23 cellular contexts compared by ENCODE assay signal in genomic region chr22:36753120-36753802, GRCh38. TPM values are rescaled to one million over a fixed set of nuclear protein-coding genes. Genes with fewer than 3 reads are reported as not detected.
DNase-seq lines count a peak whose midpoint lies in the region; ATAC-seq and TF ChIP-seq lines count a peak whose summit lies in the region.
"Had no signal": no experiment of that assay in that cellular context is flagged by ENCODE, and none has a peak within 500 bp of the region (broad histone marks: within the 10 kb centered on the region; RNA-seq: fewer than 3 reads in every experiment).

No MANE protein-coding gene starts in this region.

- H3K27ac Mint-ChIP-seq in GM23338 (no peak overlapping the region), osteocyte (ENCODE audit: unreplicated experiment) (no peak overlapping the region)
- H3K27ac Mint-ChIP-seq: activated CD4-positive, alpha-beta T cell treated with anti-CD3 and anti-CD28 coated beads, Interleukin-2, amount 10 ng/mL, durations not matched to agents 24 days and 14 days; activated naive CD8-positive, alpha-beta T cell; activated T-helper 17 cell treated with anti-CD3 and anti-CD28 coated beads, Interleukin-2, amount 50 U/mL, for 72 hours; H9; immature natural killer cell had no signal

- no peak overlapping the region for H3K4me3 ChIP-seq in GM23338
- H3K4me3 ChIP-seq in RWPE2 (ENCODE audit: severe bottlenecking) = no peak overlapping the region
- H3K4me3 ChIP-seq in epithelial cell of esophagus (ENCODE audit: low read length) = no peak overlapping the region
- H3K4me3 ChIP-seq: heart left ventricle, lower lobe of right lung, ovary, right atrium auricular region had no signal

- no peaks in the 10 kb centered on the region for H4K20me1 ChIP-seq in GM23338 (replicated peaks; ENCODE audit: insufficient read depth)

- H3K9me3 Mint-ChIP-seq in GM23338 (peaks cover 3% of the 10 kb centered on the region; the same call in 2 of the 3 replicates), osteocyte (ENCODE audit: unreplicated experiment) (no peaks in the 10 kb centered on the region)
- H3K9me3 Mint-ChIP-seq: activated CD4-positive, alpha-beta T cell treated with anti-CD3 and anti-CD28 coated beads, Interleukin-2, amount 10 ng/mL, durations not matched to agents 24 days and 14 days; activated T-helper 17 cell treated with anti-CD3 and anti-CD28 coated beads, Interleukin-2, amount 50 U/mL, for 72 hours; CD4-positive, CD25-positive, alpha-beta regulatory T cell; H9; immature natural killer cell had no signal

- H3K4me1 ChIP-seq in GM23338 (ENCODE audit: insufficient read depth) (no peaks in the 10 kb centered on the region), RWPE2 (ENCODE audit: insufficient read depth, poor library complexity, severe bottlenecking) (no peaks in the 10 kb centered on the region)
- H3K4me1 ChIP-seq: heart left ventricle, lower lobe of right lung, right atrium auricular region had no signal

- H3K36me3 ChIP-seq in GM23338 (ENCODE audit: insufficient read depth) = no peaks in the 10 kb centered on the region
- H3K36me3 ChIP-seq in RWPE2 (ENCODE audit: low read depth) = no peaks in the 10 kb centered on the region
- H3K36me3 ChIP-seq: heart left ventricle, lower lobe of right lung, ovary, right atrium auricular region had no signal

- H3K27me3 Mint-ChIP-seq in GM23338 (ENCODE audit: insufficient read depth, low read depth, poor library complexity) (peaks cover 10% of the 10 kb centered on the region), osteocyte (ENCODE audit: unreplicated experiment) (peaks cover 23% of the 10 kb centered on the region)

- ATAC-seq in GM23338 (no peak), RWPE2 (ENCODE audit: low read depth) (peak; percentile 76), GM18909 (IDR thresholded peaks at IDR 0.05; ENCODE audit: poor library complexity, unreplicated experiment) (no peak)
- ATAC-seq: activated T-helper 17 cell treated with anti-CD3 and anti-CD28 coated beads, Interleukin-2, amount 50 U/mL, for 72 hours; heart left ventricle; lower lobe of right lung had no signal

- H3K27ac ChIP-seq in GM23338 (ENCODE audit: low read depth) = no peak overlapping the region
- H3K27ac ChIP-seq in RWPE2 (ENCODE audit: poor library complexity, severe bottlenecking) = no peak overlapping the region
- H3K27ac ChIP-seq: heart left ventricle, lower lobe of right lung, ovary, right atrium auricular region had no signal

- H3K27me3 ChIP-seq in GM23338 (ENCODE audit: insufficient read depth) = no peaks in the 10 kb centered on the region
- H3K27me3 ChIP-seq in RWPE2 (ENCODE audit: insufficient read depth, poor library complexity, severe bottlenecking) = no peaks in the 10 kb centered on the region
- H3K27me3 ChIP-seq: ovary, right atrium auricular region had no signal

- no peak overlapping the region for H3K4me2 ChIP-seq in GM23338

- no peaks in the 10 kb centered on the region for H3K9me3 ChIP-seq in RWPE2 (ENCODE audit: severe bottlenecking)
- H3K9me3 ChIP-seq: heart left ventricle, lower lobe of right lung, ovary, right atrium auricular region had no signal

- H3K4me3 Mint-ChIP-seq in GM23338 = no peak overlapping the region
- H3K4me3 Mint-ChIP-seq in osteocyte (ENCODE audit: unreplicated experiment) = no peak overlapping the region
- H3K4me3 Mint-ChIP-seq: activated CD4-positive, alpha-beta T cell treated with anti-CD3 and anti-CD28 coated beads, Interleukin-2, amount 10 ng/mL, durations not matched to agents 24 days and 14 days; activated naive CD8-positive, alpha-beta T cell; activated T-helper 17 cell treated with anti-CD3 and anti-CD28 coated beads, Interleukin-2, amount 50 U/mL, for 72 hours; CD4-positive, CD25-positive, alpha-beta regulatory T cell; H9; immature natural killer cell had no signal

- no peak for DNase-seq in GM23338 (ENCODE audit: low spot score)
- peak; percentile 40 for DNase-seq in RWPE2 (ENCODE audit: low spot score)
- peak; percentile 74 for DNase-seq in epithelial cell of esophagus (ENCODE audit: low read depth)
- peak; percentile 32 for DNase-seq in osteocyte (ENCODE audit: extremely low spot score, unreplicated experiment)
- no peak for DNase-seq in NAMALWA (ENCODE audit: low spot score)
- no peak for DNase-seq in A172 (ENCODE audit: low spot score)
- DNase-seq in NCI-H82 (lab: John Stamatoyannopoulos, UW) = no peak
- DNase-seq: activated CD4-positive, alpha-beta T cell treated with anti-CD3 and anti-CD28 coated beads, Interleukin-2, amount 10 ng/mL, durations not matched to agents 24 days and 14 days; CD4-positive, CD25-positive, alpha-beta regulatory T cell; DMS153; immature natural killer cell; lower lobe of right lung; NCI-H1417; NCI-H2107; NCI-H510A; ovary; stimulated activated CD4-positive, alpha-beta T cell treated with anti-CD3 and anti-CD28 coated beads, Interleukin-15, amount 100 ng/mL, for 24 hours had no signal

- H3K79me2 ChIP-seq in GM23338 (replicated peaks; ENCODE audit: insufficient read depth) = no peaks in the 10 kb centered on the region

- H3K4me1 Mint-ChIP-seq in GM23338 (peaks cover 8% of the 10 kb centered on the region), osteocyte (ENCODE audit: unreplicated experiment) (no peaks in the 10 kb centered on the region)
- H3K4me1 Mint-ChIP-seq: activated CD4-positive, alpha-beta T cell treated with anti-CD3 and anti-CD28 coated beads, Interleukin-2, amount 10 ng/mL, durations not matched to agents 24 days and 14 days; activated T-helper 17 cell treated with anti-CD3 and anti-CD28 coated beads, Interleukin-2, amount 50 U/mL, for 72 hours had no signal

- TF ChIP-seq CTCF in GM23338 (conservative IDR thresholded peaks at IDR 0.05; ENCODE audit: low read depth in 2 of 2) = no peak
- no peak for TF ChIP-seq CTCF in RWPE2 (IDR thresholded peaks at IDR 0.05; ENCODE audit: poor library complexity, severe bottlenecking)
- no peak for TF ChIP-seq CTCF in epithelial cell of esophagus (IDR thresholded peaks at IDR 0.05; ENCODE audit: insufficient read depth, low read depth, low read length, missing control alignments)
- no peak for TF ChIP-seq CTCF in osteocyte (IDR thresholded peaks at IDR 0.05)

- no peak overlapping the region for H2AFZ ChIP-seq in GM23338

- no peaks in the 10 kb centered on the region for H3F3A ChIP-seq in GM23338 (replicated peaks; ENCODE audit: low read depth)

- H3K36me3 Mint-ChIP-seq in GM23338 (ENCODE audit: low read depth) = no peaks in the 10 kb centered on the region
- no peaks in the 10 kb centered on the region for H3K36me3 Mint-ChIP-seq in osteocyte (ENCODE audit: unreplicated experiment)
- H3K36me3 Mint-ChIP-seq: activated naive CD8-positive, alpha-beta T cell; CD4-positive, CD25-positive, alpha-beta regulatory T cell had no signal

- no peaks in the 10 kb centered on the region for H3K9me2 ChIP-seq in GM23338 (ENCODE audit: insufficient read depth)

TF ChIP-seq in GM23338, 12 proteins besides CTCF, POLR2A, EP300 and RAD21:
- no peak for TF ChIP-seq ZNF114 (CRISPR knock-in tag; IDR thresholded peaks at IDR 0.05)
- TF ChIP-seq POLR2AphosphoS5 (IDR thresholded peaks at IDR 0.05; ENCODE audit: low read depth) = no peak
- TF ChIP-seq ETS1 (IDR thresholded peaks at IDR 0.05) = no peak
- peak; percentile 66 for TF ChIP-seq REST (IDR thresholded peaks at IDR 0.05; ENCODE audit: unreplicated experiment)
- no peak for TF ChIP-seq CREB1 (CRISPR knock-in tag; IDR thresholded peaks at IDR 0.05; ENCODE audit: low read depth)

RNA-seq across cellular contexts. Expression of gene IFT27, which starts 22.7 kb away (rescaled TPM):
- total RNA-seq in GM23338 (2014; rRNA removed; shearing (Covaris generic)) = 20.3 and 28.5 TPM in 2 replicates
- polyA plus RNA-seq in GM23338 (2016; fragmentation: Nextera tagmentation; extraction: Ambion mirVana) = 63.5 and 67.7 TPM in 2 replicates
- 30.5 and 36.9 TPM in 2 replicates for total RNA-seq in osteocyte
- 12.5 and 14.2 TPM in 2 replicates for total RNA-seq in A172 (2014; rRNA removed; shearing (Covaris generic))

RNA-seq across cellular contexts. Expression of gene CACNG2, which starts 49.7 kb away (rescaled TPM):
- total RNA-seq in GM23338 (2014; rRNA removed; shearing (Covaris generic)) = not detected in 2 replicates
- not detected in 2 replicates for polyA plus RNA-seq in GM23338 (2016; fragmentation: Nextera tagmentation; extraction: Ambion mirVana)
- total RNA-seq in osteocyte = not detected in 2 replicates
- 0.24 TPM in 1 of 2 replicates, not detected in the other for total RNA-seq in A172 (2014; rRNA removed; shearing (Covaris generic))
- total RNA-seq: activated CD4-positive, alpha-beta T cell treated with anti-CD3 and anti-CD28 coated beads, Interleukin-2, amount 10 ng/mL, durations not matched to agents 24 days and 14 days; activated T-helper 17 cell treated with anti-CD3 and anti-CD28 coated beads, Interleukin-2, amount 50 U/mL, for 72 hours; CD4-positive, CD25-positive, alpha-beta regulatory T cell; H9; heart left ventricle; lower lobe of right lung; ovary; right atrium auricular region had no signal
- polyA plus RNA-seq: CD4-positive, CD25-positive, alpha-beta regulatory T cell; heart left ventricle; immature natural killer cell; ovary had no signal

Comparison
In these comparisons a context has a peak if more than half of its experiments do, and no peak if none do; other contexts are left out.
1. DNase-seq: peak in RWPE2 (single experiment), epithelial cell of esophagus (single experiment) and osteocyte (single experiment); none in GM23338 (single experiment), NAMALWA (single experiment), A172 (single experiment) and NCI-H82 (single experiment).